19 cellular contexts compared by ENCODE assay signal in genomic region chr7:95672434-95672833, GRCh38.
"Had no signal": no experiment of that assay in that cellular context is flagged by ENCODE, and none has a peak within 500 bp of the region (broad histone marks: within the 10 kb centered on the region; RNA-seq: fewer than 3 reads in every experiment).

No MANE protein-coding gene starts in this region.

- FAIRE-seq: small intestine had no signal

- DNase-seq: islet precursor cell; left ventricle myocardium inferior; mesendoderm; naive B cell; natural killer cell; nephron progenitor cell; ovary; posterior cingulate gyrus; retina; right cardiac atrium; sigmoid colon; small intestine; spleen; stimulated activated CD4-positive, alpha-beta T cell treated with anti-CD3 and anti-CD28 coated beads, Interleukin-4, amount 100 ng/mL, for 24 hours; stimulated activated CD8-positive, alpha-beta memory T cell treated with anti-CD3 and anti-CD28 coated beads, Interleukin-4, amount 100 ng/mL, for 48 hours; stimulated activated naive CD4-positive, alpha-beta T cell treated with Interleukin-2 at 50 U/mL for 16 hours; stimulated activated naive CD8-positive, alpha-beta T cell treated with anti-CD3 and anti-CD28 coated beads, Interleukin-15, amount 100 ng/mL, for 72 hours; substantia nigra; uterus had no signal
